In genomic region chr5:10456583-10457562, GRCh38 we compare ENCODE assay signal across 15 cellular contexts. TPM values are rescaled to one million over a fixed set of nuclear protein-coding genes. Genes with fewer than 3 reads are reported as not detected.
A peak's percentile ranks its signal among the peaks of the same experiment; 100 is the strongest.
DNase-seq lines count a peak whose midpoint lies in the region; ATAC-seq, FAIRE-seq and TF ChIP-seq lines count a peak whose summit lies in the region.
"Had no signal": no experiment of that assay in that cellular context is flagged by ENCODE, and none has a peak within 500 bp of the region (broad histone marks: within the 10 kb centered on the region; RNA-seq: fewer than 3 reads in every experiment).

No MANE protein-coding gene starts in this region.

- no TSS peak for BruUV-seq in endothelial cell of umbilical vein (replicated peaks; lab: Mats Ljungman, UMichigan)

- no peak for TF ChIP-seq CTCF in endothelial cell of umbilical vein (IDR thresholded peaks at IDR 0.05; ENCODE audit: extremely low read depth in 1 of 2, insufficient read depth in 1 of 2, low read depth in 1 of 2, low read length in 2 of 2)

- no peak for TF ChIP-seq POLR2A in endothelial cell of umbilical vein (IDR thresholded peaks at IDR 0.05; ENCODE audit: low read depth, low read length)
- no peak for TF ChIP-seq POLR2A in erythroblast (IDR thresholded peaks at IDR 0.05; ENCODE audit: low read length)

- H4K20me1 ChIP-seq in endothelial cell of umbilical vein (replicated peaks; ENCODE audit: control insufficient read depth, extremely low read depth, insufficient read depth, low read length) = no peaks in the 10 kb centered on the region

- H3K36me3 ChIP-seq in endothelial cell of umbilical vein (ENCODE audit: control insufficient read depth in 2 of 2, extremely low read depth in 1 of 2, insufficient read depth in 2 of 2, low read length in 2 of 2) = no peaks in the 10 kb centered on the region

- H3K36me3 Mint-ChIP-seq in activated naive CD4-positive, alpha-beta T cell treated with anti-CD3 and anti-CD28 coated beads, Interleukin-2, amount 50 U/mL, for 72 hours = no peaks in the 10 kb centered on the region

- no peak overlapping the region for H3K9ac ChIP-seq in endothelial cell of umbilical vein (replicated peaks; ENCODE audit: extremely low read depth, insufficient read depth, low read length)

- H2AFZ ChIP-seq in endothelial cell of umbilical vein (ENCODE audit: low read depth, low read length) = peak overlapping the region; percentile 23
- H2AFZ ChIP-seq: PC-9 had no signal

- H3K9me3 Mint-ChIP-seq in activated naive CD4-positive, alpha-beta T cell treated with anti-CD3 and anti-CD28 coated beads, Interleukin-2, amount 50 U/mL, for 72 hours = no peaks in the 10 kb centered on the region
- H3K9me3 Mint-ChIP-seq: H9 had no signal

- H3K27ac ChIP-seq in endothelial cell of umbilical vein (ENCODE audit: insufficient read depth, low read depth, low read length) = no peak overlapping the region
- H3K27ac ChIP-seq: PC-9 had no signal

- H3K4me1 ChIP-seq in endothelial cell of umbilical vein (ENCODE audit: control insufficient read depth, extremely low read depth, insufficient read depth, low read length) = peaks cover 20% of the 10 kb centered on the region

- ATAC-seq in SK-N-SH treated with all-trans-retinoic acid at 6 μM for 48 hours = peak; percentile 21; the same call in 2 of the 3 replicates
- ATAC-seq in sciatic nerve = peak; percentile 51
- ATAC-seq in GM18873 (IDR thresholded peaks at IDR 0.05; ENCODE audit: low FRiP score, unreplicated experiment) = no peak
- ATAC-seq in GM18498 (IDR thresholded peaks at IDR 0.05; ENCODE audit: unreplicated experiment) = no peak
- no peak for ATAC-seq in activated naive CD4-positive, alpha-beta T cell treated with anti-CD3 and anti-CD28 coated beads, Interleukin-2, amount 50 U/mL, for 72 hours

- H3K4me3 ChIP-seq in endothelial cell of umbilical vein (replicated peaks in 1 of 3; ENCODE audit: insufficient read depth in 1 of 3, low read depth in 1 of 3, low read length in 3 of 3) = no peak overlapping the region
- H3K4me3 ChIP-seq: PC-9 had no signal

- no peak overlapping the region for H3K27ac Mint-ChIP-seq in activated naive CD4-positive, alpha-beta T cell treated with anti-CD3 and anti-CD28 coated beads, Interleukin-2, amount 50 U/mL, for 72 hours
- H3K27ac Mint-ChIP-seq: H9 had no signal

- H3K9me1 ChIP-seq in endothelial cell of umbilical vein (replicated peaks; ENCODE audit: control insufficient read depth, extremely low read depth, insufficient read depth, low read length) = no peaks in the 10 kb centered on the region

- POLR2A ChIA-PET in endothelial cell of umbilical vein (lab: Charles Lee) = no interaction called here

- peak; percentile 42 for DNase-seq in HCEC 1CT
- DNase-seq in endothelial cell of umbilical vein (ENCODE audit: low read depth, low spot score) = peak; percentile 43
- peak; percentile 53 for DNase-seq in sciatic nerve (ENCODE audit: low spot score)
- no peak for DNase-seq in erythroblast (lab: John Stamatoyannopoulos, UW)
- no peak for DNase-seq in activated naive CD4-positive, alpha-beta T cell treated with anti-CD3 and anti-CD28 coated beads, Interleukin-2, amount 50 U/mL, for 72 hours (ENCODE audit: low spot score in 2 of 2)
- DNase-seq: COR-L47, KBM-7, midbrain, T1000 had no signal

- no peaks in the 10 kb centered on the region for H3K79me2 ChIP-seq in endothelial cell of umbilical vein (ENCODE audit: control insufficient read depth, insufficient read depth, low read length)

- peak; percentile 55 for FAIRE-seq in endothelial cell of umbilical vein (lab: Jason Lieb, UNC)
- FAIRE-seq: GM19239 had no signal

- dilution Hi-C loops in endothelial cell of umbilical vein (cut with MboI; ENCODE audit: extremely low pct_ligation_motif_present, low sequenced_read_pairs) = loop anchor here (10.0 kb wide), 1 partner anchor 168 kb away; no protein-coding TSS in a partner anchor

- peak overlapping the region; percentile 1 for H3K4me2 ChIP-seq in endothelial cell of umbilical vein (ENCODE audit: insufficient read depth, low read length)
- H3K4me2 ChIP-seq: PC-9 had no signal

- no peaks in the 10 kb centered on the region for H3K9me3 ChIP-seq in endothelial cell of umbilical vein (replicated peaks; ENCODE audit: control insufficient read depth, insufficient read depth, low read length)

- intact Hi-C loops in endothelial cell of umbilical vein (cut with micrococcal nuclease) = no loop called here
- intact Hi-C loops in sciatic nerve (cut with DNase I) = no loop called here

- CTCF ChIA-PET in endothelial cell of umbilical vein (lab: Charles Lee) = interaction anchor here (1.1 to 9.7 kb wide), 4 partner anchors 32 to 171 kb away, joined by 3 to 283 read pairs (median 4); no protein-coding TSS in a partner anchor

- no peaks in the 10 kb centered on the region for H3K27me3 ChIP-seq in endothelial cell of umbilical vein (ENCODE audit: control insufficient read depth in 2 of 2, insufficient read depth in 2 of 2, low read length in 2 of 2)

TF ChIP-seq in SK-N-SH treated with all-trans-retinoic acid at 6 μM for 48 hours, 23 proteins besides CTCF, POLR2A, EP300 and RAD21:
- TF ChIP-seq CSDC2 (CRISPR knock-in tag; IDR thresholded peaks at IDR 0.05) (no peak), GLIS3 (CRISPR knock-in tag; IDR thresholded peaks at IDR 0.05) (no peak), CREB5 (CRISPR knock-in tag; IDR thresholded peaks at IDR 0.05; ENCODE audit: low read depth) (no peak), ESRRG (CRISPR knock-in tag; IDR thresholded peaks at IDR 0.05) (no peak)

TF ChIP-seq in endothelial cell of umbilical vein, 7 proteins besides CTCF, POLR2A, EP300 and RAD21:
- TF ChIP-seq POLR2AphosphoS5 (IDR thresholded peaks at IDR 0.05; ENCODE audit: insufficient read depth, low read depth, low read length) (no peak), MAX (IDR thresholded peaks at IDR 0.05; ENCODE audit: insufficient read depth, insufficient read length) (no peak), JUN (IDR thresholded peaks at IDR 0.05; ENCODE audit: borderline replicate concordance, insufficient read depth, insufficient read length, low read depth) (no peak), GATA2 (IDR thresholded peaks at IDR 0.05; ENCODE audit: insufficient read depth, insufficient read length, low read depth, low read length) (peak; percentile 33), MYC (IDR thresholded peaks at IDR 0.05; ENCODE audit: low read depth, low read length) (no peak), FOS (IDR thresholded peaks at IDR 0.05; ENCODE audit: borderline replicate concordance, insufficient read depth, low read length) (peak; percentile 47)

RNA-seq across cellular contexts. Expression of gene ROPN1L, which starts 15.2 kb away (rescaled TPM):
- 0.55 and 0.60 TPM in 2 replicates for total RNA-seq in endothelial cell of umbilical vein
- 0.13 and 0.30 TPM in 2 replicates for polyA plus RNA-seq in endothelial cell of umbilical vein
- polyA plus RNA-seq in endothelial cell of umbilical vein (2011; cell fraction: cytosol; rRNA removed) = 0.28 and 0.34 TPM in 2 replicates
- 0.48 and 0.70 TPM in 2 replicates for polyA plus RNA-seq in endothelial cell of umbilical vein (2011; cell fraction: nucleus; rRNA removed)
- 0.24 TPM in 1 of 2 replicates, not detected in the other for polyA plus RNA-seq in endothelial cell of umbilical vein (2012)
- 0.74 TPM in 1 of 2 replicates, not detected in the other for polyA minus RNA-seq in endothelial cell of umbilical vein
- not detected for polyA minus RNA-seq in endothelial cell of umbilical vein (2011; cell fraction: cytosol; rRNA and poly(A)+ RNA removed)
- polyA minus RNA-seq in endothelial cell of umbilical vein (2011; cell fraction: nucleus; rRNA and poly(A)+ RNA removed) = 1.5 and 2.5 TPM in 2 replicates
- 0.94 TPM for total RNA-seq in sciatic nerve
- total RNA-seq in activated naive CD4-positive, alpha-beta T cell treated with anti-CD3 and anti-CD28 coated beads, Interleukin-2, amount 50 U/mL, for 72 hours = under 1 TPM in 1 of 2 donors, not detected in 1; 0.18 TPM

Comparison
In these comparisons a context has a peak if more than half of its experiments do, and no peak if none do; other contexts are left out.
1. DNase-seq: peak in HCEC 1CT (single experiment), endothelial cell of umbilical vein (single experiment) and sciatic nerve (single experiment); none in erythroblast (0 of 2) and activated naive CD4-positive, alpha-beta T cell treated with anti-CD3 and anti-CD28 coated beads, Interleukin-2, amount 50 U/mL, for 72 hours (0 of 2).
2. ATAC-seq: peak in SK-N-SH treated with all-trans-retinoic acid at 6 μM for 48 hours (single experiment) and sciatic nerve (single experiment); none in GM18873 (single experiment), GM18498 (single experiment) and activated naive CD4-positive, alpha-beta T cell treated with anti-CD3 and anti-CD28 coated beads, Interleukin-2, amount 50 U/mL, for 72 hours (0 of 2).